In genomic region chr14:31024577-31025334, GRCh38 we compare ENCODE assay signal across 8 cellular contexts. TPM values are rescaled to one million over a fixed set of nuclear protein-coding genes. Genes with fewer than 3 reads are reported as not detected.
DNase-seq lines count a peak whose midpoint lies in the region; ATAC-seq and TF ChIP-seq lines count a peak whose summit lies in the region.

No MANE protein-coding gene starts in this region.

- peak overlapping the region; percentile 91 for H3K4me3 ChIP-seq in right cardiac atrium (ENCODE audit: low read length)
- peak overlapping the region; percentile 89 for H3K4me3 ChIP-seq in skeletal muscle cell (ENCODE audit: low read depth, low read length)

- intact Hi-C loops in activated CD4-positive, alpha-beta T cell treated with anti-CD3 and anti-CD28 coated beads for 36 hours (cut with DNase I, micrococcal nuclease) = loop anchor here (1.0 to 5.0 kb wide), 5 partner anchors 32 to 1178 kb away; partner anchors contain the start of genes RNU6-7 (in 1 of the 2), RNU6-8 (in 1 of the 2) and SCFD1 (in 1 of the 2)
- intact Hi-C loops in right cardiac atrium (cut with DNase I) = no loop called here

- H3K4me1 ChIP-seq in right cardiac atrium (ENCODE audit: control insufficient read depth, insufficient read depth, low read length) = no peaks in the 10 kb centered on the region

- peaks cover 19% of the 10 kb centered on the region for H3K36me3 Mint-ChIP-seq in activated CD4-positive, alpha-beta T cell treated with anti-CD3 and anti-CD28 coated beads for 36 hours (ENCODE audit: low read depth)

- H3K27me3 Mint-ChIP-seq in activated CD4-positive, alpha-beta T cell treated with anti-CD3 and anti-CD28 coated beads for 36 hours = no peaks in the 10 kb centered on the region

- peaks cover 50% of the 10 kb centered on the region for H3K4me1 Mint-ChIP-seq in activated CD4-positive, alpha-beta T cell treated with anti-CD3 and anti-CD28 coated beads for 36 hours

- peak overlapping the region; percentile 86 for H3K27ac Mint-ChIP-seq in activated CD4-positive, alpha-beta T cell treated with anti-CD3 and anti-CD28 coated beads for 36 hours

- POLR2A ChIA-PET in activated CD4-positive, alpha-beta T cell treated with anti-CD3 and anti-CD28 coated beads for 36 hours (lab: Charles Lee) = interaction anchor here (0.5 kb wide), 1 partner anchor 334 kb away, joined by 3 read pairs; no protein-coding TSS in a partner anchor

- 4% methylated on average over 11 of the region's 11 CpGs for WGBS in right cardiac atrium

- TF ChIP-seq CTCF in VCaP (conservative IDR thresholded peaks at IDR 0.05) = no peak

- no peak for DNase-seq in activated CD4-positive, alpha-beta T cell treated with anti-CD3 and anti-CD28 coated beads for 36 hours
- DNase-seq in activated CD4-positive, alpha-beta T cell treated with anti-CD3 and anti-CD28 coated beads for 4 hours = no peak
- DNase-seq in right cardiac atrium (no peak), skeletal muscle cell (ENCODE audit: low read depth) (no peak)
- DNase-seq in stimulated activated naive CD4-positive, alpha-beta T cell (lab: John Stamatoyannopoulos, UW) = no peak

- peak overlapping the region; percentile 83 for H3K4me3 Mint-ChIP-seq in activated CD4-positive, alpha-beta T cell treated with anti-CD3 and anti-CD28 coated beads for 36 hours

- CTCF ChIA-PET in activated CD4-positive, alpha-beta T cell treated with anti-CD3 and anti-CD28 coated beads for 36 hours (lab: Charles Lee) = no interaction called here

- H3K9me3 ChIP-seq in right cardiac atrium (ENCODE audit: control insufficient read depth, low read length) = no peaks in the 10 kb centered on the region

- H3K9me3 Mint-ChIP-seq in activated CD4-positive, alpha-beta T cell treated with anti-CD3 and anti-CD28 coated beads for 36 hours (ENCODE audit: low read depth) = no peaks in the 10 kb centered on the region

- no peak for ATAC-seq in activated CD4-positive, alpha-beta T cell treated with anti-CD3 and anti-CD28 coated beads for 36 hours
- no peak for ATAC-seq in right cardiac atrium
- no peak for ATAC-seq in HG02973 (IDR thresholded peaks at IDR 0.05; ENCODE audit: unreplicated experiment)
- no peak for ATAC-seq in HG03442 (IDR thresholded peaks at IDR 0.05; ENCODE audit: unreplicated experiment)

- peak overlapping the region; percentile 98 for H3K27ac ChIP-seq in VCaP
- peak overlapping the region; percentile 95 for H3K27ac ChIP-seq in right cardiac atrium (ENCODE audit: low read length)

- H3K27me3 ChIP-seq in right cardiac atrium (ENCODE audit: control insufficient read depth, insufficient read depth) = no peaks in the 10 kb centered on the region

RNA-seq across cellular contexts. Expression of gene AP4S1, which starts 0.7 kb away (rescaled TPM):
- 1 to 10 TPM; 4.0 to 5.9 TPM for total RNA-seq in activated CD4-positive, alpha-beta T cell treated with anti-CD3 and anti-CD28 coated beads for 36 hours
- 10 to 100 TPM in 1 of 4 donors, 1 to 10 TPM in 3; 8.1 to 10.9 (median 9.2) TPM for total RNA-seq in right cardiac atrium
- 11.5 TPM for polyA plus RNA-seq in right cardiac atrium

RNA-seq across cellular contexts. Expression of gene STRN3, which starts 1.4 kb away (rescaled TPM):
- total RNA-seq in activated CD4-positive, alpha-beta T cell treated with anti-CD3 and anti-CD28 coated beads for 36 hours = 10 to 100 TPM; 17.9 to 22.5 TPM
- 10 to 100 TPM; 45.9 to 57.9 (median 50.0) TPM for total RNA-seq in right cardiac atrium
- polyA plus RNA-seq in right cardiac atrium = 16.8 TPM

Comparison
In these comparisons a context has a peak if more than half of its experiments do, and no peak if none do; other contexts are left out.
1. intact Hi-C loops: an anchor here in activated CD4-positive, alpha-beta T cell treated with anti-CD3 and anti-CD28 coated beads for 36 hours (1.0 to 5.0 kb wide); none called in right cardiac atrium.